Comparison of ENCODE assay signal across 8 cellular contexts in genomic region chr11:33944345-33944692, GRCh38. TPM values are rescaled to one million over a fixed set of nuclear protein-coding genes. Genes with fewer than 3 reads are reported as not detected.
"Had no signal": no experiment of that assay in that cellular context is flagged by ENCODE, and none has a peak within 500 bp of the region (broad histone marks: within the 10 kb centered on the region; RNA-seq: fewer than 3 reads in every experiment).

No MANE protein-coding gene starts in this region.

- FAIRE-seq: HepG2, HTR-8/SVneo had no signal

- ATAC-seq: HepG2 had no signal

- H3K27ac ChIP-seq: HL-60, KMS-11 had no signal

- H3K27ac Mint-ChIP-seq: IgD-negative memory B cell had no signal

- H3K27me3 Mint-ChIP-seq: IgD-negative memory B cell had no signal

- H3K9ac ChIP-seq: KMS-11 had no signal

- H3K4me2 ChIP-seq: KMS-11 had no signal

- DNase-seq: IMR-90, KBM-7, KG1 had no signal

RNA-seq across cellular contexts. Expression of gene LMO2, which starts 52.4 kb away (rescaled TPM):
- total RNA-seq: HepG2, IMR-90 had no signal
- polyA plus RNA-seq: HepG2, IMR-90 had no signal
